8 cellular contexts compared by ENCODE assay signal in genomic region chr5:10735569-10736255, GRCh38. TPM values are rescaled to one million over a fixed set of nuclear protein-coding genes. Genes with fewer than 3 reads are reported as not detected.
DNase-seq lines count a peak whose midpoint lies in the region; ATAC-seq and TF ChIP-seq lines count a peak whose summit lies in the region.

No MANE protein-coding gene starts in this region.

- H3K36me3 ChIP-seq in tibial artery = peaks cover under 1 to 6% (median 5%) of the 10 kb centered on the region in 3 donors

- H3K27me3 Mint-ChIP-seq in brain = no peaks in the 10 kb centered on the region

- peaks cover 12% of the 10 kb centered on the region for H3K4me1 Mint-ChIP-seq in brain

- no peaks in the 10 kb centered on the region for H3K9me3 ChIP-seq in tibial artery

- H3K27ac Mint-ChIP-seq in brain = peak overlapping the region in 4 of 5 experiments; percentile 52 to 87 (median 59)

- peak; percentile 15 for TF ChIP-seq CTCF in GM10266 (IDR thresholded peaks at IDR 0.05; ENCODE audit: control insufficient read depth, insufficient read depth, low read depth, missing control alignments)
- TF ChIP-seq CTCF in GM20000 (IDR thresholded peaks at IDR 0.05; ENCODE audit: extremely low read depth, missing control alignments) = no peak
- no peak for TF ChIP-seq CTCF in brain (conservative IDR thresholded peaks at IDR 0.05)
- TF ChIP-seq CTCF in tibial artery (IDR thresholded peaks at IDR 0.05) = no peak

- DNase-seq in GM10266 (ENCODE audit: extremely low spot score) (no peak), GM20000 (ENCODE audit: low spot score) (peak; percentile 38), tibial artery (no peak), SW 1271 (lab: John Stamatoyannopoulos, UW) (no peak)
- DNase-seq in NK-92 treated with Interleukin-12 subunit alpha and Interleukin-12 subunit beta, amount 100 ng/mL, for 24 hours (lab: John Stamatoyannopoulos, UW) = no peak
- DNase-seq in activated CD4-positive, alpha-beta T cell treated with anti-CD3 and anti-CD28 coated beads for 1 hour = no peak

- peaks cover 0 to 9% (median 3%) of the 10 kb centered on the region in 4 donors for H3K4me1 ChIP-seq in tibial artery

- peaks cover 53% of the 10 kb centered on the region for H3K36me3 Mint-ChIP-seq in brain

- intact Hi-C loops in tibial artery (cut with DNase I; ENCODE audit: low total_unique reads) = no loop called here

- H3K27me3 ChIP-seq in tibial artery = no peaks in the 10 kb centered on the region

- no peak overlapping the region for H3K27ac ChIP-seq in tibial artery

- peaks cover 16 to 30% (median 19%) of the 10 kb centered on the region in 5 experiments for H3K9me3 Mint-ChIP-seq in brain

- no peak overlapping the region for H3K4me3 ChIP-seq in tibial artery

- peak overlapping the region in 1 of 5 experiments; percentile 46 for H3K4me3 Mint-ChIP-seq in brain

- ATAC-seq in HG03280 (IDR thresholded peaks at IDR 0.05; ENCODE audit: unreplicated experiment) = peak; percentile 54

RNA-seq across cellular contexts. Expression of gene DAP, which starts 25.3 kb away (rescaled TPM):
- polyA plus RNA-seq in brain (ENCODE audit: insufficient read depth, low read depth, low replicate concordance) = 155 TPM
